In the genomic region with DNA sequence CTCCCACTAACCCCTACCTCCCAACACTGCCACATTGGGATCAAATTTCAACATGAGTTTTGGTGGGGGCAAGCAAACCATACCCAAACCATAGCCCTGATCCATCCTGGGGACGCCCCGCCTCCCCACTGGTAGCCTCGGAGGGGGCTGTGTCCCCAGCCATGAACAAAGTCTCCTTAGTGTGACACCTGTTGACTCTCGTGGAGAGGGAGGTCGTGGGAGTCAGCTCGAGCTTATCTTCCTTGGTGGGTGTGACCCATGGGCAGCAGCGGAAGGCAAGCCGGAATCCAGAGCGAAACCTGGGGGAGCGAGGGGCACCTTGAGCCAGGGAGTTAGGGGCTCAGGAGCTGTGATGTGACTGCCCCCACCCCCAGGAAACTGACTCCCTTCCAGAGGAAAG, we compare ENCODE assay signal across 26 cellular contexts. TPM values are rescaled to one million over a fixed set of nuclear protein-coding genes. Genes with fewer than 3 reads are reported as not detected.
DNase-seq lines count a peak whose midpoint lies in the region; ATAC-seq and TF ChIP-seq lines count a peak whose summit lies in the region.
"Had no signal": no experiment of that assay in that cellular context is flagged by ENCODE, and none has a peak within 500 bp of the region (broad histone marks: within the 10 kb centered on the region; RNA-seq: fewer than 3 reads in every experiment).

No MANE protein-coding gene starts in this region.

- no peaks in the 10 kb centered on the region for H3K27me3 Mint-ChIP-seq in CD4-positive, alpha-beta memory T cell
- H3K27me3 Mint-ChIP-seq: activated CD4-positive, alpha-beta T cell treated with anti-CD3 and anti-CD28 coated beads, Interleukin-2, amount 10 ng/mL, durations not matched to agents 24 days and 14 days had no signal

- CTCF ChIA-PET in CD4-positive, alpha-beta memory T cell (lab: Charles Lee; ENCODE audit: partially characterized antibody): interaction anchor here (1.2 to 7.2 kb wide), 7 partner anchors 12 to 176 kb away, joined by 3 to 80 read pairs (median 7); no protein-coding TSS in a partner anchor
- CTCF ChIA-PET in HEK293 (lab: Yijun Ruan, JAX): interaction anchor here (0.5 to 1.6 kb wide), 5 partner anchors 12 to 366 kb away, joined by 3 to 6 read pairs (median 3); no protein-coding TSS in a partner anchor
- CTCF ChIA-PET in OCI-LY7 (lab: Charles Lee; ENCODE audit: unreplicated experiment): no interaction called here

- no peak for DNase-seq in CD4-positive, alpha-beta memory T cell
- no peak for DNase-seq in epithelial cell of prostate (ENCODE audit: low read depth, low spot score)
- DNase-seq in stimulated activated effector memory CD8-positive, alpha-beta T cell treated with anti-CD3 and anti-CD28 coated beads, Interleukin-12 subunit alpha, Interleukin-12 subunit beta, amount 100 ng/mL, for 72 hours (ENCODE audit: low spot score in 2 of 2): no peak
- no peak for DNase-seq in OCI-LY7 (ENCODE audit: low spot score)
- DNase-seq in GM10266 (ENCODE audit: extremely low spot score): no peak
- DNase-seq: activated CD4-positive, alpha-beta T cell treated with anti-CD3 and anti-CD28 coated beads, Interleukin-2, amount 10 ng/mL, durations not matched to agents 24 days and 14 days; activated naive CD4-positive, alpha-beta T cell treated with anti-CD3 and anti-CD28 coated beads, Interleukin-2, amount 10 ng/mL, durations not matched to agents 7 days and 5 days; NCI-H1048; NCI-H1694; NCI-H510A; OCI-M1; SHP77; stimulated activated CD4-positive, alpha-beta T cell treated with anti-CD3 and anti-CD28 coated beads, Interleukin-2, amount 100 ng/mL, for 24 hours; substantia nigra; T-helper 9 cell; upper lobe of right lung; WERI-Rb-1 had no signal

- no peak overlapping the region for H3K4me3 ChIP-seq in CD4-positive, alpha-beta memory T cell (ENCODE audit: low read length in 2 of 2)
- H3K4me3 ChIP-seq in HEK293 (ENCODE audit: low read depth, low read length) (no peak overlapping the region), OCI-LY7 (ENCODE audit: low read depth, low read length, poor library complexity, severe bottlenecking) (no peak overlapping the region)
- H3K4me3 ChIP-seq: cardiac muscle cell, GM12878, skin epidermis, upper lobe of right lung had no signal

- no peaks in the 10 kb centered on the region for H3K79me2 ChIP-seq in OCI-LY7 (ENCODE audit: insufficient read depth, low read depth, low read length)

- H3K9me2 ChIP-seq in OCI-LY7 (ENCODE audit: insufficient read depth, low read length): no peaks in the 10 kb centered on the region

- peaks cover 8 to 32% (median 16%) of the 10 kb centered on the region in 4 donors for H3K4me1 Mint-ChIP-seq in CD4-positive, alpha-beta memory T cell
- peaks cover 33% of the 10 kb centered on the region for H3K4me1 Mint-ChIP-seq in stimulated activated effector memory CD8-positive, alpha-beta T cell treated with anti-CD3 and anti-CD28 coated beads, Interleukin-12 subunit alpha, Interleukin-12 subunit beta, amount 100 ng/mL, for 72 hours

- POLR2A ChIA-PET in CD4-positive, alpha-beta memory T cell (lab: Charles Lee; ENCODE audit: partially characterized antibody): interaction anchor here (1.6 kb wide), 1 partner anchor 86 kb away, joined by 5 read pairs; no protein-coding TSS in a partner anchor
- POLR2A ChIA-PET in HEK293 (lab: Yijun Ruan, JAX) (no interaction called here), OCI-LY7 (lab: Charles Lee) (interaction anchor here (0.6 kb wide), 1 partner anchor 35 kb away, joined by 3 read pairs; no protein-coding TSS in a partner anchor)

- peaks cover 19 to 39% of the 10 kb centered on the region in 2 donors for H3K36me3 Mint-ChIP-seq in CD4-positive, alpha-beta memory T cell
- H3K36me3 Mint-ChIP-seq in stimulated activated effector memory CD8-positive, alpha-beta T cell treated with anti-CD3 and anti-CD28 coated beads, Interleukin-12 subunit alpha, Interleukin-12 subunit beta, amount 100 ng/mL, for 72 hours: peaks cover 93% of the 10 kb centered on the region

- H3K27ac ChIP-seq in CD4-positive, alpha-beta memory T cell (ENCODE audit: low read depth, low read length): no peak overlapping the region
- H3K27ac ChIP-seq in HEK293 (ENCODE audit: extremely low read depth, low read depth, low read length): no peak overlapping the region
- H3K27ac ChIP-seq in epithelial cell of prostate: peak overlapping the region; percentile 65
- H3K27ac ChIP-seq in OCI-LY7 (ENCODE audit: low read depth, low read length, poor library complexity, severe bottlenecking): no peak overlapping the region
- H3K27ac ChIP-seq: cardiac muscle cell, upper lobe of right lung, WERI-Rb-1 had no signal

- no peaks in the 10 kb centered on the region for H3K27me3 ChIP-seq in CD4-positive, alpha-beta memory T cell (ENCODE audit: insufficient read depth, low read length)
- H3K27me3 ChIP-seq: cardiac muscle cell, upper lobe of right lung had no signal

- H3K4me3 Mint-ChIP-seq in CD4-positive, alpha-beta memory T cell: no peak overlapping the region
- no peak overlapping the region for H3K4me3 Mint-ChIP-seq in stimulated activated effector memory CD8-positive, alpha-beta T cell treated with anti-CD3 and anti-CD28 coated beads, Interleukin-12 subunit alpha, Interleukin-12 subunit beta, amount 100 ng/mL, for 72 hours
- H3K4me3 Mint-ChIP-seq: activated CD4-positive, alpha-beta T cell treated with anti-CD3 and anti-CD28 coated beads, Interleukin-2, amount 10 ng/mL, durations not matched to agents 24 days and 14 days; activated naive CD4-positive, alpha-beta T cell treated with anti-CD3 and anti-CD28 coated beads, Interleukin-2, amount 10 ng/mL, durations not matched to agents 7 days and 5 days; HFFc6; nephron had no signal

- peak overlapping the region in 4 of 7 donors; percentile 19 to 80 (median 64) for H3K27ac Mint-ChIP-seq in CD4-positive, alpha-beta memory T cell
- peak overlapping the region; percentile 91 for H3K27ac Mint-ChIP-seq in stimulated activated effector memory CD8-positive, alpha-beta T cell treated with anti-CD3 and anti-CD28 coated beads, Interleukin-12 subunit alpha, Interleukin-12 subunit beta, amount 100 ng/mL, for 72 hours

- no peak for TF ChIP-seq CTCF in HEK293 (tag by site-specific recombination; IDR thresholded peaks at IDR 0.05)
- no peak for TF ChIP-seq CTCF in OCI-LY7 (conservative IDR thresholded peaks at IDR 0.05; ENCODE audit: low read length)
- no peak for TF ChIP-seq CTCF in GM10266 (IDR thresholded peaks at IDR 0.05; ENCODE audit: control insufficient read depth, insufficient read depth, low read depth, missing control alignments)

- peaks cover 17% of the 10 kb centered on the region for H3K4me1 ChIP-seq in CD4-positive, alpha-beta memory T cell (ENCODE audit: insufficient read depth, low read length)
- H3K4me1 ChIP-seq in HEK293 (ENCODE audit: control insufficient read depth, insufficient read depth, low read length) (no peaks in the 10 kb centered on the region; the same call in 1 of the 2 replicates), OCI-LY7 (ENCODE audit: insufficient read depth, low read length, poor library complexity, severe bottlenecking) (peaks cover 20% of the 10 kb centered on the region)

- ATAC-seq in stimulated activated effector memory CD8-positive, alpha-beta T cell treated with anti-CD3 and anti-CD28 coated beads, Interleukin-12 subunit alpha, Interleukin-12 subunit beta, amount 100 ng/mL, for 72 hours: no peak
- ATAC-seq in GM18907 (IDR thresholded peaks at IDR 0.05; ENCODE audit: unreplicated experiment): no peak
- ATAC-seq: GM12878, HepG2, upper lobe of right lung had no signal

- BruUV-seq in OCI-LY7 (replicated peaks; lab: Mats Ljungman, UMichigan): no TSS peak

- intact Hi-C loops in CD4-positive, alpha-beta memory T cell (cut with micrococcal nuclease): loop anchor here (5.0 kb wide), 2 partner anchors 222 to 282 kb away; a partner anchor contains a TSS
- intact Hi-C loops in OCI-LY7 (cut with micrococcal nuclease; ENCODE audit: unreplicated experiment): loop anchor here (5.0 kb wide), 1 partner anchor 233 kb away; no protein-coding TSS in a partner anchor

- no peaks in the 10 kb centered on the region for H4K20me1 ChIP-seq in OCI-LY7 (ENCODE audit: insufficient read depth, low read length)

- no peaks in the 10 kb centered on the region for H3K9me3 ChIP-seq in CD4-positive, alpha-beta memory T cell (ENCODE audit: control insufficient read depth in 1 of 2, low read length in 2 of 2)
- H3K9me3 ChIP-seq in HEK293 (ENCODE audit: control insufficient read depth, insufficient read depth, low read depth, low read length) (no peaks in the 10 kb centered on the region), OCI-LY7 (ENCODE audit: low read length) (no peaks in the 10 kb centered on the region)
- H3K9me3 ChIP-seq: upper lobe of right lung had no signal

- peaks cover 20% of the 10 kb centered on the region for H3K36me3 ChIP-seq in CD4-positive, alpha-beta memory T cell (ENCODE audit: insufficient read depth, low read length)
- H3K36me3 ChIP-seq in HEK293 (ENCODE audit: control insufficient read depth in 2 of 2, insufficient read depth in 1 of 2, low read length in 2 of 2) (peaks cover 0 to 20% of the 10 kb centered on the region in 2 experiments; a peak in 2 of 3 replicates), OCI-LY7 (ENCODE audit: insufficient read depth, low read length) (no peaks in the 10 kb centered on the region)

- H3K4me2 ChIP-seq in OCI-LY7 (ENCODE audit: low read length): no peak overlapping the region

- H3K9me3 Mint-ChIP-seq in CD4-positive, alpha-beta memory T cell: peaks cover 0 to 2% (median 0%) of the 10 kb centered on the region in 8 donors
- no peaks in the 10 kb centered on the region for H3K9me3 Mint-ChIP-seq in stimulated activated effector memory CD8-positive, alpha-beta T cell treated with anti-CD3 and anti-CD28 coated beads, Interleukin-12 subunit alpha, Interleukin-12 subunit beta, amount 100 ng/mL, for 72 hours
- H3K9me3 Mint-ChIP-seq: activated CD4-positive, alpha-beta T cell treated with anti-CD3 and anti-CD28 coated beads, Interleukin-2, amount 10 ng/mL, durations not matched to agents 24 days and 14 days; activated naive CD4-positive, alpha-beta T cell treated with anti-CD3 and anti-CD28 coated beads, Interleukin-2, amount 10 ng/mL, durations not matched to agents 7 days and 5 days; HFFc6; nephron had no signal

- no peak overlapping the region for H2AFZ ChIP-seq in OCI-LY7 (ENCODE audit: low read length)

TF ChIP-seq in HEK293, 187 proteins besides CTCF, POLR2A, EP300 and RAD21 (continues in another document):
- TF ChIP-seq SCRT2 (tag by site-specific recombination; IDR thresholded peaks at IDR 0.05): peak; percentile 93
- no peak for TF ChIP-seq MYNN (tag by site-specific recombination; IDR thresholded peaks at IDR 0.05; ENCODE audit: borderline replicate concordance)
- TF ChIP-seq ZFHX2 (tag by site-specific recombination; conservative IDR thresholded peaks at IDR 0.05): peak; percentile 62
- peak; percentile 71; the same call in 1 of the 2 replicates for TF ChIP-seq SCRT1 (tag by site-specific recombination; IDR thresholded peaks at IDR 0.05; ENCODE audit: borderline replicate concordance)

RNA-seq across cellular contexts. Expression of a gene that starts 11.9 kb away (rescaled TPM):
- under 1 TPM in 1 of 2 experiments, not detected in 1; 0.19 TPM for total RNA-seq in CD4-positive, alpha-beta memory T cell
- polyA plus RNA-seq in CD4-positive, alpha-beta memory T cell: under 1 TPM in 1 of 2 donors, not detected in 1; 0.17 TPM
- not detected in 2 replicates for total RNA-seq in OCI-LY7 (2014; rRNA removed; shearing (Covaris generic))
- total RNA-seq in OCI-LY7 (2022): not detected in 2 replicates
- total RNA-seq: activated CD4-positive, alpha-beta T cell treated with anti-CD3 and anti-CD28 coated beads, Interleukin-2, amount 10 ng/mL, durations not matched to agents 24 days and 14 days; cardiac muscle cell; GM12878; HepG2; HFFc6; osteocyte had no signal

RNA-seq across cellular contexts. Expression of a gene that starts 46.5 kb away (rescaled TPM):
- 1 to 10 TPM; 2.4 to 2.8 TPM for total RNA-seq in CD4-positive, alpha-beta memory T cell
- polyA plus RNA-seq in CD4-positive, alpha-beta memory T cell: 10 to 100 TPM; 15.9 to 18.1 TPM
- total RNA-seq in OCI-LY7 (2014; rRNA removed; shearing (Covaris generic)): 1.9 and 2.4 TPM in 2 replicates
- total RNA-seq in OCI-LY7 (2022): 3.1 and 4.0 TPM in 2 replicates
